In the genomic region with DNA sequence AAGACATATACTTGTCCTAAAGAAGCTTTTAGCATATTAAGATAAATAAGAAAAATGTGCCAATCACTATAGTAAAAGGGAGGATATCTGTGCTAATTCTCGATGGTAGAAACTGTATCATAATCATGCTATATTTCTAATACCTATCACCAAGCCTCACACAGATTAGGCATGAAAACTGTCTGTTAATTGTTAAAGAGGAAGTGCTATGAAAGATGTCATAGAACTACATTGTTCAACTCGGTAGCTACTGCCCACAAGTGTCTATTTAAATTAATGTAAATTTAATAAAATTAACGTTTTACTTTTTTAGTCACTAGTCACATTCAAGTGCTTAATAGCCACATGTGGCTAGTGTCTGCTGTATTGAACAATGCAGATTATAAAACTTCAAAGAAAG, we compare ENCODE assay signal across 29 cellular contexts.
"Had no signal": no experiment of that assay in that cellular context is flagged by ENCODE, and none has a peak within 500 bp of the region (broad histone marks: within the 10 kb centered on the region; RNA-seq: fewer than 3 reads in every experiment).

No MANE protein-coding gene starts in this region.

- H3K27ac ChIP-seq: brain microvascular endothelial cell, SJCRH30, SK-N-MC, WERI-Rb-1 had no signal

- H3K36me3 ChIP-seq: brain microvascular endothelial cell, SJCRH30, WERI-Rb-1 had no signal

- DNase-seq: activated CD4-positive, alpha-beta memory T cell treated with anti-CD3 and anti-CD28 coated beads, Interleukin-2, amount 10 ng/mL, durations not matched to agents 7 days and 5 days; activated CD4-positive, alpha-beta T cell treated with anti-CD3 and anti-CD28 coated beads for 1 hour; activated CD4-positive, alpha-beta T cell treated with anti-CD3 and anti-CD28 coated beads for 48 hours; activated CD4-positive, CD25-positive, alpha-beta regulatory T cell; activated CD8-positive, alpha-beta memory T cell treated with anti-CD3 and anti-CD28 coated beads for 24 hours; activated CD8-positive, alpha-beta memory T cell treated with anti-CD3 and anti-CD28 coated beads, Interleukin-2, amount 10 ng/mL, durations not matched to agents 7 days and 5 days; activated CD8-positive, alpha-beta memory T cell treated with anti-CD3 and anti-CD28 coated beads, Interleukin-2, amount 50 U/mL, for 48 hours; activated effector memory CD4-positive, alpha-beta T cell treated with anti-CD3 and anti-CD28 coated beads, Interleukin-2, amount 50 U/mL, for 16 hours; activated naive CD4-positive, alpha-beta T cell; activated naive CD4-positive, alpha-beta T cell treated with anti-CD3 and anti-CD28 coated beads, Interleukin-2, amount 50 U/mL, for 16 hours; activated naive CD8-positive, alpha-beta T cell treated with anti-CD3 and anti-CD28 coated beads for 36 hours; activated T-cell treated with anti-CD3 and anti-CD28 coated beads, Interleukin-2, amount 50 U/mL, for 48 hours; amniotic stem cell; aorta; brain microvascular endothelial cell; central memory CD4-positive, alpha-beta T cell; NCI-H1092 treated with DMSO at 0.1 percent for 48 hours; NCI-H1417; NCI-H146; NCI-H187; NCI-H2081; NCI-H226; NCI-H524 treated with DMSO at 0.1 percent for 48 hours; SHP77; SJCRH30; WERI-Rb-1 had no signal

- H3K9me3 ChIP-seq: SJCRH30 had no signal

- H3K27me3 ChIP-seq: brain microvascular endothelial cell, SJCRH30 had no signal

- FAIRE-seq: colon had no signal

- H3K4me1 ChIP-seq: SJCRH30 had no signal

- ATAC-seq: activated CD8-positive, alpha-beta memory T cell treated with anti-CD3 and anti-CD28 coated beads, Interleukin-2, amount 10 ng/mL, durations not matched to agents 7 days and 5 days; Panc1 had no signal

- H3K4me3 ChIP-seq: SJCRH30, SK-N-MC had no signal
